Comparison of ENCODE assay signal across 2 cellular contexts in genomic region chr3:146967786-146968185, GRCh38.
TF ChIP-seq lines count a peak whose summit lies in the region.

No MANE protein-coding gene starts in this region.

TF ChIP-seq in GM23338, 12 proteins besides CTCF, POLR2A, EP300 and RAD21:
- TF ChIP-seq NANOG (IDR thresholded peaks at IDR 0.05; ENCODE audit: borderline replicate concordance) (no peak), STAT1 (IDR thresholded peaks at IDR 0.05; ENCODE audit: unreplicated experiment) (no peak), ZNF462 (CRISPR knock-in tag; IDR thresholded peaks at IDR 0.05) (no peak)

TF ChIP-seq in endothelial cell of umbilical vein, 7 proteins besides CTCF, POLR2A, EP300 and RAD21:
- no peak for TF ChIP-seq FOS (IDR thresholded peaks at IDR 0.05; ENCODE audit: borderline replicate concordance, insufficient read depth, low read length)
- TF ChIP-seq EZH2 (IDR thresholded peaks at IDR 0.05; ENCODE audit: borderline replicate concordance, low read depth, low read length, severe bottlenecking): no peak
- no peak for TF ChIP-seq MYC (IDR thresholded peaks at IDR 0.05; ENCODE audit: low read depth, low read length)
- no peak for TF ChIP-seq GATA2 (IDR thresholded peaks at IDR 0.05; ENCODE audit: insufficient read depth, insufficient read length, low read depth, low read length)
- no peak for TF ChIP-seq JUN (IDR thresholded peaks at IDR 0.05; ENCODE audit: borderline replicate concordance, insufficient read depth, insufficient read length, low read depth)
- no peak for TF ChIP-seq MAX (IDR thresholded peaks at IDR 0.05; ENCODE audit: insufficient read depth, insufficient read length)
- no peak for TF ChIP-seq POLR2AphosphoS5 (IDR thresholded peaks at IDR 0.05; ENCODE audit: insufficient read depth, low read depth, low read length)
TF ChIP-seq in endothelial cell of umbilical vein: peak in this region for 0.
